2 cellular contexts compared by ENCODE assay signal in genomic region chr5:139765040-139765408, GRCh38.
TF ChIP-seq lines count a peak whose summit lies in the region.

No MANE protein-coding gene starts in this region.

TF ChIP-seq in K562, 482 proteins besides CTCF, POLR2A, EP300 and RAD21:
- no peak for TF ChIP-seq ETV6 (IDR thresholded peaks at IDR 0.05; ENCODE audit: borderline replicate concordance in 1 of 2, low read depth in 2 of 2, low read length in 1 of 2)
- no peak for TF ChIP-seq ETV6 (CRISPR knock-in tag; IDR thresholded peaks at IDR 0.05; ENCODE audit: borderline replicate concordance)
- no peak for TF ChIP-seq BCOR (IDR thresholded peaks at IDR 0.05)
- no peak for TF ChIP-seq HDAC2 (IDR thresholded peaks at IDR 0.05)
- TF ChIP-seq CBX1 (IDR thresholded peaks at IDR 0.05; ENCODE audit: low read depth), result no peak
- no peak for TF ChIP-seq L3MBTL2 (IDR thresholded peaks at IDR 0.05)
- no peak for TF ChIP-seq BDP1 (IDR thresholded peaks at IDR 0.05; ENCODE audit: insufficient read depth, insufficient read length)
- TF ChIP-seq RBM14 (IDR thresholded peaks at IDR 0.05; ENCODE audit: borderline replicate concordance, insufficient read depth, low read depth, low read length), result no peak
- TF ChIP-seq TEAD1 (CRISPR knock-in tag; IDR thresholded peaks at IDR 0.05), result no peak
- no peak for TF ChIP-seq NR2C2 (CRISPR knock-in tag; IDR thresholded peaks at IDR 0.05)
- TF ChIP-seq NR2C2 (tag; IDR thresholded peaks at IDR 0.05), result no peak

TF ChIP-seq in neural cell, 6 proteins besides CTCF, POLR2A, EP300 and RAD21:
- TF ChIP-seq REST (IDR thresholded peaks at IDR 0.05; ENCODE audit: borderline replicate concordance) (no peak), TAF1 (IDR thresholded peaks at IDR 0.05; ENCODE audit: low read depth) (no peak), POLR2AphosphoS5 (IDR thresholded peaks at IDR 0.05) (no peak), MXI1 (conservative IDR thresholded peaks at IDR 0.05; ENCODE audit: poor library complexity, severe bottlenecking) (no peak), EZH2 (IDR thresholded peaks at IDR 0.05; ENCODE audit: borderline replicate concordance, insufficient read depth, low read length, poor library complexity, severe bottlenecking) (no peak), SMC3 (conservative IDR thresholded peaks at IDR 0.05; ENCODE audit: poor library complexity) (no peak)
